Comparison of ENCODE assay signal across 16 cellular contexts in genomic region chr1:172723251-172723650, GRCh38.
"Had no signal": no experiment of that assay in that cellular context is flagged by ENCODE, and none has a peak within 500 bp of the region (broad histone marks: within the 10 kb centered on the region; RNA-seq: fewer than 3 reads in every experiment).

No MANE protein-coding gene starts in this region.

- H3K27me3 ChIP-seq: foreskin keratinocyte, left lung had no signal

- H3K36me3 Mint-ChIP-seq: memory B cell had no signal

- H3K27ac ChIP-seq: foreskin keratinocyte, left lung, psoas muscle, VCaP had no signal

- DNase-seq: activated CD4-positive, alpha-beta T cell treated with anti-CD3 and anti-CD28 coated beads for 36 hours; activated CD8-positive, alpha-beta memory T cell treated with anti-CD3 and anti-CD28 coated beads, Interleukin-2, amount 50 U/mL, for 4 hours; activated CD8-positive, alpha-beta T cell treated with anti-CD3 and anti-CD28 coated beads for 36 hours; activated naive CD4-positive, alpha-beta T cell; dermis blood vessel endothelial cell; head of caudate nucleus; left lung; psoas muscle; stimulated activated CD4-positive, alpha-beta T cell treated with anti-CD3 and anti-CD28 coated beads, Interleukin-15, amount 100 ng/mL, for 24 hours; stimulated activated CD4-positive, alpha-beta T cell treated with anti-CD3 and anti-CD28 coated beads, Interleukin-4, amount 100 ng/mL, for 24 hours; T-helper 9 cell had no signal

- H3K4me3 ChIP-seq: left lung, psoas muscle had no signal

- H3K4me1 ChIP-seq: psoas muscle had no signal

- H3K36me3 ChIP-seq: left lung had no signal

- H3K9me3 ChIP-seq: left lung, psoas muscle had no signal

- ATAC-seq: activated CD4-positive, alpha-beta T cell treated with anti-CD3 and anti-CD28 coated beads for 36 hours; activated CD8-positive, alpha-beta T cell treated with anti-CD3 and anti-CD28 coated beads for 36 hours; foreskin keratinocyte; left lung; psoas muscle had no signal

- H3K27me3 Mint-ChIP-seq: central memory CD8-positive, alpha-beta T cell; memory B cell; stimulated activated naive CD8-positive, alpha-beta T cell treated with anti-CD3 and anti-CD28 coated beads, Interleukin-15, Interleukin-2, amounts not matched to agents 100 ng/mL and 50 ng/mL, for 24 hours had no signal

- H3K4me3 Mint-ChIP-seq: activated CD4-positive, alpha-beta T cell treated with anti-CD3 and anti-CD28 coated beads for 36 hours; activated CD8-positive, alpha-beta T cell treated with anti-CD3 and anti-CD28 coated beads for 36 hours; central memory CD8-positive, alpha-beta T cell; memory B cell had no signal

- H3K27ac Mint-ChIP-seq: activated CD4-positive, alpha-beta T cell treated with anti-CD3 and anti-CD28 coated beads for 36 hours; activated CD8-positive, alpha-beta T cell treated with anti-CD3 and anti-CD28 coated beads for 36 hours; memory B cell; stimulated activated naive CD8-positive, alpha-beta T cell treated with anti-CD3 and anti-CD28 coated beads, Interleukin-15, Interleukin-2, amounts not matched to agents 100 ng/mL and 50 ng/mL, for 24 hours had no signal
